In genomic region chr1:207883104-207883651, GRCh38 we compare ENCODE assay signal across 2 cellular contexts.
TF ChIP-seq lines count a peak whose summit lies in the region.

No MANE protein-coding gene starts in this region.

TF ChIP-seq in liver, 16 proteins besides CTCF, POLR2A, EP300 and RAD21:
- peak; percentile 15 for TF ChIP-seq ZBTB33 (IDR thresholded peaks at IDR 0.05)
- TF ChIP-seq NR2F2 (IDR thresholded peaks at IDR 0.05): no peak
- no peak for TF ChIP-seq EGR1 (IDR thresholded peaks at IDR 0.05; ENCODE audit: low read depth in 2 of 2)
- no peak for TF ChIP-seq HNF4G (IDR thresholded peaks at IDR 0.05)
- TF ChIP-seq HNF4A (conservative IDR thresholded peaks at IDR 0.05): no peak
- no peak for TF ChIP-seq FOXA2 (IDR thresholded peaks at IDR 0.05)
- TF ChIP-seq SP1 (IDR thresholded peaks at IDR 0.05): no peak
- TF ChIP-seq YY1 (IDR thresholded peaks at IDR 0.05): no peak
- no peak for TF ChIP-seq ATF3 (IDR thresholded peaks at IDR 0.05)

TF ChIP-seq in HepG2, 621 proteins besides CTCF, POLR2A, EP300 and RAD21:
- TF ChIP-seq NFAT5 (CRISPR knock-in tag; IDR thresholded peaks at IDR 0.05) (no peak), CENPT (CRISPR knock-in tag; IDR thresholded peaks at IDR 0.05; ENCODE audit: low read depth) (no peak), ATAD3A (CRISPR knock-in tag; IDR thresholded peaks at IDR 0.05) (no peak), GABPB1 (CRISPR knock-in tag; IDR thresholded peaks at IDR 0.05) (no peak), ZNF792 (CRISPR knock-in tag; IDR thresholded peaks at IDR 0.05) (no peak), HHEX (CRISPR knock-in tag; IDR thresholded peaks at IDR 0.05) (no peak), SP1 (IDR thresholded peaks at IDR 0.05) (no peak), SP1 (CRISPR knock-in tag; IDR thresholded peaks at IDR 0.05) (no peak), ZBTB39 (CRISPR knock-in tag; IDR thresholded peaks at IDR 0.05) (no peak)
